Comparison of ENCODE assay signal across 9 cellular contexts in the genomic region with DNA sequence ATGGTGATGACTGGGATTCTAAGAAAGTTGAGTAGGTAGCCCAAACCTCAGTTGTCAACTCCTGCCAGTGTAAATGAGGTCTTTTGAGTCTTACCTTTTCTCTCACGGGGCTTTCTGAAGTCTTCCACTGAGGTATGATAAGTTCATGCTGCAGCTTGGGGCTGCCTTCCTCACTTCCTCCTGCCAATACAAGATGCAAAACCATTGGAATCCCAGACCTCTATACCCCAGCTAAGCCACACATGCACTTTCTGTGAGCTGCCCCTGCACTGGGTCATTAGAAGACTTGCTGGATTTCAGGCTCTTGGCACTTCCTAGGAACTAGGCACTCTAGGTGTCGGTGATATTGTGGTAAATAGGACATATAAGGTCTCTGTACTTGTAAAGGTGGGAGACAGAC. TPM values are rescaled to one million over a fixed set of nuclear protein-coding genes. Genes with fewer than 3 reads are reported as not detected.
A peak's percentile ranks its signal among the peaks of the same experiment; 100 is the strongest.
DNase-seq lines count a peak whose midpoint lies in the region; ATAC-seq and TF ChIP-seq lines count a peak whose summit lies in the region.
"Had no signal": no experiment of that assay in that cellular context is flagged by ENCODE, and none has a peak within 500 bp of the region (broad histone marks: within the 10 kb centered on the region; RNA-seq: fewer than 3 reads in every experiment).

No MANE protein-coding gene starts in this region.

- H3K9me3 ChIP-seq in CD8-positive, alpha-beta memory T cell (ENCODE audit: low read length), result no peaks in the 10 kb centered on the region
- H3K9me3 ChIP-seq in Peyer's patch (no peaks in the 10 kb centered on the region), muscle layer of colon (ENCODE audit: low read length) (no peaks in the 10 kb centered on the region), MG63 (no peaks in the 10 kb centered on the region)

- H3K9ac ChIP-seq in muscle layer of colon (ENCODE audit: low read length), result peak overlapping the region; percentile 12

- peaks cover 22% of the 10 kb centered on the region for H3K4me1 ChIP-seq in CD8-positive, alpha-beta memory T cell (ENCODE audit: insufficient read depth, low read length)
- H3K4me1 ChIP-seq in Peyer's patch (peaks cover 0 to 30% (median 9%) of the 10 kb centered on the region in 4 donors), muscle layer of colon (ENCODE audit: insufficient read depth, low read length) (peaks cover 30% of the 10 kb centered on the region)

- H3K36me3 ChIP-seq in CD8-positive, alpha-beta memory T cell (ENCODE audit: insufficient read depth, low read length), result no peaks in the 10 kb centered on the region
- H3K36me3 ChIP-seq in Peyer's patch (no peaks in the 10 kb centered on the region), muscle layer of colon (ENCODE audit: insufficient read depth, low read length) (peaks cover 37% of the 10 kb centered on the region), MG63 (no peaks in the 10 kb centered on the region; the same call in 1 of the 2 replicates)

- no peaks in the 10 kb centered on the region for H3K9me3 Mint-ChIP-seq in CD8-positive, alpha-beta memory T cell

- POLR2A ChIA-PET in CD8-positive, alpha-beta memory T cell (lab: Charles Lee), result interaction anchor here (0.6 kb wide), 1 partner anchor 160 kb away, joined by 9 read pairs; no protein-coding TSS in a partner anchor

- no peak for TF ChIP-seq CTCF in Peyer's patch (IDR thresholded peaks at IDR 0.05)

- peak; percentile 7 for ATAC-seq in GM21381 (IDR thresholded peaks at IDR 0.05; ENCODE audit: unreplicated experiment)
- ATAC-seq in HG02798 (IDR thresholded peaks at IDR 0.05; ENCODE audit: poor library complexity, unreplicated experiment), result no peak

- CTCF ChIA-PET in CD8-positive, alpha-beta memory T cell (lab: Charles Lee), result interaction anchor here (1.4 kb wide), 2 partner anchors 81 to 172 kb away, joined by 3 read pairs; no protein-coding TSS in a partner anchor

- peaks cover 0 to 18% (median 5%) of the 10 kb centered on the region in 3 donors for H3K36me3 Mint-ChIP-seq in CD8-positive, alpha-beta memory T cell

- H3K27ac ChIP-seq in CD8-positive, alpha-beta memory T cell (ENCODE audit: low read depth, low read length), result no peak overlapping the region
- H3K27ac ChIP-seq in Peyer's patch, result peak overlapping the region; percentile 11 to 96 (median 77)
- H3K27ac ChIP-seq in muscle layer of colon (ENCODE audit: low read depth, low read length), result peak overlapping the region; percentile 40

- TF ChIP-seq POLR2A in Peyer's patch (IDR thresholded peaks at IDR 0.05), result no peak

- H3K4me3 Mint-ChIP-seq in CD8-positive, alpha-beta memory T cell, result peak overlapping the region; percentile 2 to 84 (median 72)

- H3K4me3 ChIP-seq in CD8-positive, alpha-beta memory T cell (ENCODE audit: low read length), result no peak overlapping the region
- H3K4me3 ChIP-seq in Peyer's patch, result no peak overlapping the region
- H3K4me3 ChIP-seq in muscle layer of colon (ENCODE audit: low read depth in 1 of 2, low read length in 2 of 2), result no peak overlapping the region
- H3K4me3 ChIP-seq in MG63, result no peak overlapping the region

- H3K27ac Mint-ChIP-seq in CD8-positive, alpha-beta memory T cell, result peak overlapping the region in 6 of 8 donors; percentile 50 to 91 (median 88)

- peaks cover 59 to 82% (median 74%) of the 10 kb centered on the region in 3 donors for H3K4me1 Mint-ChIP-seq in CD8-positive, alpha-beta memory T cell

- DNase-seq in CD8-positive, alpha-beta memory T cell, result no peak
- DNase-seq in Peyer's patch (peak in 1 of 3 donors; percentile 39), occipital lobe (lab: John Stamatoyannopoulos, UW) (no peak), MG63 (no peak), HUDEP-2 (lab: John Stamatoyannopoulos, UW; ENCODE audit: unreplicated experiment in 76 of 76) (no peak)
- DNase-seq: activated CD4-positive, CD25-positive, alpha-beta regulatory T cell treated with anti-CD3 and anti-CD28 coated beads, Interleukin-2, amount 50 U/mL, for 72 hours had no signal

- peaks cover 2 to 17% of the 10 kb centered on the region in 2 donors for H3K27me3 Mint-ChIP-seq in CD8-positive, alpha-beta memory T cell

- H3K27me3 ChIP-seq in CD8-positive, alpha-beta memory T cell (ENCODE audit: insufficient read depth, low read length, poor library complexity, severe bottlenecking), result no peaks in the 10 kb centered on the region
- H3K27me3 ChIP-seq in Peyer's patch, result no peaks in the 10 kb centered on the region
- H3K27me3 ChIP-seq in muscle layer of colon (ENCODE audit: control insufficient read depth in 1 of 2, insufficient read depth in 2 of 2, low read length in 2 of 2), result no peaks in the 10 kb centered on the region
- no peaks in the 10 kb centered on the region for H3K27me3 ChIP-seq in MG63

RNA-seq across cellular contexts. Expression of a gene that starts 4.8 kb away (rescaled TPM):
- total RNA-seq in CD8-positive, alpha-beta memory T cell, result 10 to 100 TPM; 26.5 to 26.8 TPM
- polyA plus RNA-seq in CD8-positive, alpha-beta memory T cell, result 4.1 TPM
- total RNA-seq in Peyer's patch (10 to 100 TPM in 1 of 4 donors, 1 to 10 TPM in 3; 1.1 to 47.9 (median 5.4) TPM), occipital lobe (13.4 TPM)
- total RNA-seq in MG63 (2014; rRNA removed; shearing (Covaris generic); ENCODE audit: low replicate concordance), result 10.6 and 16.4 TPM in 2 replicates
